In genomic region chr9:26955921-26956886, GRCh38 we compare ENCODE assay signal across 8 cellular contexts. TPM values are rescaled to one million over a fixed set of nuclear protein-coding genes. Genes with fewer than 3 reads are reported as not detected.
A peak's percentile ranks its signal among the peaks of the same experiment; 100 is the strongest.
DNase-seq lines count a peak whose midpoint lies in the region; ATAC-seq and TF ChIP-seq lines count a peak whose summit lies in the region.

TSS of gene IFT74 (plus strand) at chr9:26956412. CDS start at chr9:26961968, 5,556 bp downstream.

- H3K4me3 ChIP-seq in PC-9: peak within 1 kb of the TSS; percentile 86
- peak within 1 kb of the TSS; percentile 63 to 72 for H3K4me3 ChIP-seq in esophagus (ENCODE audit: low read depth in 1 of 2, low read length in 2 of 2)
- H3K4me3 ChIP-seq in mucosa of rectum (ENCODE audit: low read length in 2 of 2): peak within 1 kb of the TSS; percentile 89 to 99

- H3K9ac ChIP-seq in mucosa of rectum (ENCODE audit: low read depth in 1 of 2, low read length in 2 of 2): peak within 1 kb of the TSS; percentile 85 to 86

- no peaks in the 10 kb centered on the region for H3K9me3 Mint-ChIP-seq in activated T-cell treated with anti-CD3 and anti-CD28 coated beads, Interleukin-2, amount 50 U/mL, for 4 hours

- H3K4me2 ChIP-seq in PC-9: peak within 1 kb of the TSS; percentile 86

- no peaks in the 10 kb centered on the region for H3K9me3 ChIP-seq in PC-9 (ENCODE audit: insufficient read depth, low read depth)
- no peaks in the 10 kb centered on the region for H3K9me3 ChIP-seq in esophagus (ENCODE audit: control insufficient read depth in 2 of 2, insufficient read depth in 1 of 2, low read depth in 1 of 2, low read length in 1 of 2)
- H3K9me3 ChIP-seq in mucosa of rectum (ENCODE audit: control insufficient read depth in 2 of 2, low read length in 2 of 2): no peaks in the 10 kb centered on the region

- CTCF ChIA-PET in PC-9 (lab: Charles Lee): no interaction called here

- H4K20me1 ChIP-seq in PC-9 (ENCODE audit: insufficient read depth): no peaks in the 10 kb centered on the region

- intact Hi-C loops in PC-9 (cut with micrococcal nuclease; ENCODE audit: unreplicated experiment): loop anchor here (1.0 kb wide), 1 partner anchor 9 kb away; the partner anchor contains the start of gene PLAA

- peaks cover 20% of the 10 kb centered on the region for H3K79me2 ChIP-seq in PC-9 (ENCODE audit: low read depth)

- H3F3A ChIP-seq in PC-9 (ENCODE audit: insufficient read depth, low read depth): no peaks in the 10 kb centered on the region

- TSS peak; percentile 61 for BruUV-seq in PC-9 (replicated peaks; lab: Mats Ljungman, UMichigan)

- no peak for TF ChIP-seq CTCF in PC-9 (conservative IDR thresholded peaks at IDR 0.05)

- H3K4me1 Mint-ChIP-seq in activated T-cell treated with anti-CD3 and anti-CD28 coated beads, Interleukin-2, amount 50 U/mL, for 4 hours (ENCODE audit: low read depth): peaks cover 35% of the 10 kb centered on the region

- 1% methylated on average over 53 of the region's 53 CpGs for WGBS in esophagus, 2 donors

- H3K36me3 ChIP-seq in PC-9 (ENCODE audit: low read depth) (no peaks in the 10 kb centered on the region), esophagus (ENCODE audit: control insufficient read depth in 2 of 2, insufficient read depth in 2 of 2, low read length in 1 of 2) (no peaks in the 10 kb centered on the region), mucosa of rectum (ENCODE audit: control insufficient read depth in 2 of 2, insufficient read depth in 2 of 2, low read length in 2 of 2) (no peaks in the 10 kb centered on the region)

- H3K36me3 Mint-ChIP-seq in activated T-cell treated with anti-CD3 and anti-CD28 coated beads, Interleukin-2, amount 50 U/mL, for 4 hours (ENCODE audit: insufficient read depth): no peaks in the 10 kb centered on the region

- H3K4me3 Mint-ChIP-seq in activated T-cell treated with anti-CD3 and anti-CD28 coated beads, Interleukin-2, amount 50 U/mL, for 4 hours: peak within 1 kb of the TSS; percentile 91

- peak within 1 kb of the TSS; percentile 51 for H3K27ac ChIP-seq in PC-9
- H3K27ac ChIP-seq in esophagus (ENCODE audit: low read depth in 2 of 2, low read length in 1 of 2): peak within 1 kb of the TSS; percentile 57 to 88
- peak within 1 kb of the TSS; percentile 89 to 90 for H3K27ac ChIP-seq in mucosa of rectum (ENCODE audit: low read depth in 2 of 2, low read length in 2 of 2)

- peak within 1 kb of the TSS; percentile 98 for H2AFZ ChIP-seq in PC-9

- DNase-seq in DMS 273 treated with DMSO at 0.1 percent for 48 hours (lab: John Stamatoyannopoulos, UW) (peak; percentile 87), HuH-7.5 (ENCODE audit: low spot score) (peak; percentile 71), PC-9 (peak; percentile 87 to 88)
- DNase-seq in activated T-cell treated with anti-CD3 and anti-CD28 coated beads, Interleukin-2, amount 50 U/mL, for 4 hours: peak; percentile 89
- DNase-seq in stimulated activated CD8-positive, alpha-beta memory T cell treated with anti-CD3 and anti-CD28 coated beads, Interleukin-4, amount 100 ng/mL, for 4 hours (ENCODE audit: low read depth in 2 of 2, low spot score in 1 of 2): peak; percentile 81 to 89

- POLR2A ChIA-PET in PC-9 (lab: Charles Lee; ENCODE audit: unreplicated experiment): interaction anchor here (0.6 to 0.9 kb wide), 3 partner anchors 9 to 64 kb away, joined by 6 to 9 read pairs (median 7); partner anchors contain the start of gene CAAP1

- H3K9me2 ChIP-seq in PC-9 (ENCODE audit: insufficient read depth): no peaks in the 10 kb centered on the region

- H3K27me3 Mint-ChIP-seq in activated T-cell treated with anti-CD3 and anti-CD28 coated beads, Interleukin-2, amount 50 U/mL, for 4 hours (ENCODE audit: low read depth): no peaks in the 10 kb centered on the region

- H3K4me1 ChIP-seq in PC-9 (replicated peaks; ENCODE audit: insufficient read depth) (peaks cover 8% of the 10 kb centered on the region), esophagus (ENCODE audit: control insufficient read depth in 2 of 2, insufficient read depth in 2 of 2, low read length in 1 of 2) (no peaks in the 10 kb centered on the region), mucosa of rectum (ENCODE audit: control insufficient read depth in 2 of 2, insufficient read depth in 2 of 2, low read length in 2 of 2) (peaks cover 4 to 11% of the 10 kb centered on the region in 2 donors)

- H3K27me3 ChIP-seq in PC-9 (ENCODE audit: insufficient read depth, low read depth) (no peaks in the 10 kb centered on the region), esophagus (ENCODE audit: control insufficient read depth in 1 of 2, insufficient read depth in 2 of 2, low read length in 2 of 2) (no peaks in the 10 kb centered on the region), mucosa of rectum (ENCODE audit: control insufficient read depth in 2 of 2, insufficient read depth in 2 of 2, low read length in 2 of 2) (no peaks in the 10 kb centered on the region)

- ATAC-seq in GM21528 (IDR thresholded peaks at IDR 0.05; ENCODE audit: low FRiP score, unreplicated experiment): peak; percentile 99
- peak; percentile 100 for ATAC-seq in activated T-cell treated with anti-CD3 and anti-CD28 coated beads, Interleukin-2, amount 50 U/mL, for 4 hours

RNA-seq across cellular contexts. Expression of gene IFT74, which starts in this region (rescaled TPM):
- total RNA-seq in PC-9 (2021): 14.6 and 17.8 TPM in 2 replicates
- total RNA-seq in activated T-cell treated with anti-CD3 and anti-CD28 coated beads, Interleukin-2, amount 50 U/mL, for 4 hours: 1 to 10 TPM; 6.4 to 8.8 (median 7.0) TPM
- 1 to 10 TPM; 5.1 to 5.5 TPM for polyA plus RNA-seq in esophagus

Comparison
In these comparisons a context has a peak if more than half of its experiments do, and no peak if none do; other contexts are left out.
1. Peak in every context shown above with its lines: DNase-seq, ATAC-seq, H3K4me3 ChIP-seq and H3K27ac ChIP-seq.